Comparison of ENCODE assay signal across 10 cellular contexts in the genomic region with DNA sequence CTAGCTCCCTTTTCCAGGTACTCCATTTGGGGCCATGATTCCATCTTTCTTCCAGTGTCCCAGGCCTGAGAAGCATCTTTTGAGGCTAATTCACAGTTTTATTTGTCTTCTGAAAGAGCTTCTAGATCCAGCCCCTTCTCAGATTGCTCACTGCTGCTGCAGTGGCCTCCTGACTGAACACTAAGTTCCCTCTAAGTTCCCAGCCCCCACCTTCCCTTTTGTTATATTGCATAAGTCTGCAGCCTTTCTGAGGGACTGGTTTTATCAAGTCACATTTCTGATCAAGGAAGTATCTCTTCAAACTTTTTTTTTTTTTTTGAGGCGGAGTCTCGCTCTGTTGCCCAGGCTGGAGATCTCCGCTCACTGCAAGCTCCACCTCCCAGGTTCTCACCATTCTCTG. TPM values are rescaled to one million over a fixed set of nuclear protein-coding genes. Genes with fewer than 3 reads are reported as not detected.
DNase-seq lines count a peak whose midpoint lies in the region; ATAC-seq and TF ChIP-seq lines count a peak whose summit lies in the region.
"Had no signal": no experiment of that assay in that cellular context is flagged by ENCODE, and none has a peak within 500 bp of the region (broad histone marks: within the 10 kb centered on the region; RNA-seq: fewer than 3 reads in every experiment).

No MANE protein-coding gene starts in this region.

- ATAC-seq in IMR-90 (ENCODE audit: low read depth): peak; percentile 50; the same call in 1 of the 2 replicates
- no peak for ATAC-seq in stimulated activated effector memory CD8-positive, alpha-beta T cell treated with anti-CD3 and anti-CD28 coated beads, Interleukin-12 subunit alpha, Interleukin-12 subunit beta, amount 100 ng/mL, for 72 hours
- ATAC-seq in GM18517 (IDR thresholded peaks at IDR 0.05; ENCODE audit: unreplicated experiment): no peak
- ATAC-seq in GM21576 (IDR thresholded peaks at IDR 0.05; ENCODE audit: unreplicated experiment): no peak
- ATAC-seq in HG02981 (IDR thresholded peaks at IDR 0.05; ENCODE audit: unreplicated experiment): no peak

- H3K23ac ChIP-seq in IMR-90 (ENCODE audit: low read depth, low read length): no peak overlapping the region

- H3F3A ChIP-seq in PC-9 (ENCODE audit: insufficient read depth, low read depth): peaks cover 6% of the 10 kb centered on the region

- peaks cover 11 to 60% of the 10 kb centered on the region in 2 experiments for H3K79me1 ChIP-seq in IMR-90 (ENCODE audit: low read depth in 1 of 2, low read length in 2 of 2)

- TF ChIP-seq RAD21 in IMR-90 (IDR thresholded peaks at IDR 0.05; ENCODE audit: low read length): no peak

- H2BK20ac ChIP-seq in IMR-90 (ENCODE audit: low read depth, low read length): no peak overlapping the region

- no peaks in the 10 kb centered on the region for H3K9me3 Mint-ChIP-seq in immature natural killer cell
- no peaks in the 10 kb centered on the region for H3K9me3 Mint-ChIP-seq in stimulated activated effector memory CD8-positive, alpha-beta T cell treated with anti-CD3 and anti-CD28 coated beads, Interleukin-12 subunit alpha, Interleukin-12 subunit beta, amount 100 ng/mL, for 72 hours

- TF ChIP-seq POLR2A in IMR-90 (IDR thresholded peaks at IDR 0.05; ENCODE audit: low read depth, low read length): no peak

- no peak overlapping the region for H2BK5ac ChIP-seq in IMR-90 (ENCODE audit: low read depth, low read length, poor library complexity, severe bottlenecking)

- no peak overlapping the region for H4K91ac ChIP-seq in IMR-90 (ENCODE audit: insufficient read depth, low read depth, low read length)

- TF ChIP-seq CTCF in IMR-90 (conservative IDR thresholded peaks at IDR 0.05; ENCODE audit: low read depth, low read length): no peak
- TF ChIP-seq CTCF in PC-9 (conservative IDR thresholded peaks at IDR 0.05): no peak

- H3K27ac ChIP-seq in IMR-90 (ENCODE audit: insufficient read depth, low read length) (no peak overlapping the region), PC-9 (no peak overlapping the region)

- H3K27ac Mint-ChIP-seq in immature natural killer cell: peak overlapping the region; percentile 1 to 78 (median 26)
- H3K27ac Mint-ChIP-seq in stimulated activated effector memory CD8-positive, alpha-beta T cell treated with anti-CD3 and anti-CD28 coated beads, Interleukin-12 subunit alpha, Interleukin-12 subunit beta, amount 100 ng/mL, for 72 hours: peak overlapping the region; percentile 73

- H3K9me2 ChIP-seq in PC-9 (ENCODE audit: insufficient read depth): no peaks in the 10 kb centered on the region

- H3K27me3 ChIP-seq in IMR-90 (ENCODE audit: control insufficient read depth, insufficient read depth, low read length) (no peaks in the 10 kb centered on the region), PC-9 (ENCODE audit: insufficient read depth, low read depth) (no peaks in the 10 kb centered on the region)

- H3K36me3 Mint-ChIP-seq in immature natural killer cell: peaks cover 9 to 23% (median 10%) of the 10 kb centered on the region in 3 donors
- peaks cover 98% of the 10 kb centered on the region for H3K36me3 Mint-ChIP-seq in stimulated activated effector memory CD8-positive, alpha-beta T cell treated with anti-CD3 and anti-CD28 coated beads, Interleukin-12 subunit alpha, Interleukin-12 subunit beta, amount 100 ng/mL, for 72 hours

- BruUV-seq in IMR-90 (replicated peaks; lab: Mats Ljungman, UMichigan): no TSS peak
- no TSS peak for BruUV-seq in PC-9 (replicated peaks; lab: Mats Ljungman, UMichigan)

- H2AK9ac ChIP-seq in IMR-90 (replicated peaks; ENCODE audit: low read depth, low read length, poor library complexity): no peak overlapping the region

- no peak overlapping the region for H3K14ac ChIP-seq in IMR-90 (replicated peaks; ENCODE audit: low read depth, low read length)

- H3K4ac ChIP-seq in IMR-90 (ENCODE audit: low read depth, low read length): no peak overlapping the region

- peaks cover 2 to 10% (median 3%) of the 10 kb centered on the region in 3 donors for H3K27me3 Mint-ChIP-seq in immature natural killer cell (ENCODE audit: low read depth in 3 of 3)

- H3K4me1 Mint-ChIP-seq in immature natural killer cell: peaks cover 50 to 72% of the 10 kb centered on the region in 2 donors
- peaks cover 37% of the 10 kb centered on the region for H3K4me1 Mint-ChIP-seq in stimulated activated effector memory CD8-positive, alpha-beta T cell treated with anti-CD3 and anti-CD28 coated beads, Interleukin-12 subunit alpha, Interleukin-12 subunit beta, amount 100 ng/mL, for 72 hours

- no peak overlapping the region for H4K5ac ChIP-seq in IMR-90 (ENCODE audit: low read depth, low read length)

- H3K4me3 ChIP-seq in IMR-90 (ENCODE audit: insufficient read depth, low read depth, low read length) (no peak overlapping the region), PC-9 (no peak overlapping the region)

- no peak overlapping the region for H3K9ac ChIP-seq in IMR-90 (ENCODE audit: low read depth, low read length)

- in situ Hi-C loops in IMR-90 (cut with MboI; ENCODE audit: low sequenced_read_pairs): no loop called here

- H3K4me2 ChIP-seq in IMR-90 (ENCODE audit: low read depth, low read length) (no peak overlapping the region), PC-9 (no peak overlapping the region)

- POLR2A ChIA-PET in IMR-90 (lab: Charles Lee; ENCODE audit: unreplicated experiment): no interaction called here
- POLR2A ChIA-PET in PC-9 (lab: Charles Lee; ENCODE audit: unreplicated experiment): interaction anchor here (0.7 kb wide), 1 partner anchor 1532 kb away, joined by 13 read pairs; a partner anchor contains a TSS

- dilution Hi-C loops in IMR-90 (cut with HindIII; ENCODE audit: low sequenced_read_pairs, unreplicated experiment): no loop called here

- H2AK5ac ChIP-seq in IMR-90 (ENCODE audit: low read depth, low read length): no peak overlapping the region

- DNase-seq in IMR-90: peak; percentile 34
- DNase-seq in amniotic epithelial cell (ENCODE audit: low read depth): peak; percentile 78
- no peak for DNase-seq in immature natural killer cell
- no peak for DNase-seq in stimulated activated effector memory CD8-positive, alpha-beta T cell treated with anti-CD3 and anti-CD28 coated beads, Interleukin-12 subunit alpha, Interleukin-12 subunit beta, amount 100 ng/mL, for 72 hours (ENCODE audit: low spot score in 2 of 2)
- DNase-seq in PC-9: no peak
- DNase-seq: stimulated activated CD4-positive, alpha-beta T cell treated with anti-CD3 and anti-CD28 coated beads, Interleukin-2, amount 100 ng/mL, for 24 hours; T1000 had no signal

- whole genome bisulfite sequencing in IMR-90 (ENCODE audit: extremely low coverage in 2 of 2, insufficient read length in 1 of 2), 2 experiments: no CpG with 5 or more reads among the region's 3 CpGs

- no peak overlapping the region for H3K4me3 Mint-ChIP-seq in immature natural killer cell
- H3K4me3 Mint-ChIP-seq in stimulated activated effector memory CD8-positive, alpha-beta T cell treated with anti-CD3 and anti-CD28 coated beads, Interleukin-12 subunit alpha, Interleukin-12 subunit beta, amount 100 ng/mL, for 72 hours: no peak overlapping the region

- H2AFZ ChIP-seq in IMR-90 (replicated peaks; ENCODE audit: low read length, poor library complexity) (no peak overlapping the region), PC-9 (no peak overlapping the region)

- peaks cover 67% of the 10 kb centered on the region for H3K79me2 ChIP-seq in PC-9 (ENCODE audit: low read depth)

- H4K8ac ChIP-seq in IMR-90 (ENCODE audit: low read depth in 2 of 2, low read length in 2 of 2): no peak overlapping the region

- intact Hi-C loops in IMR-90 (cut with micrococcal nuclease): no loop called here
- intact Hi-C loops in PC-9 (cut with micrococcal nuclease; ENCODE audit: unreplicated experiment): no loop called here

- CTCF ChIA-PET in IMR-90 (lab: Yijun Ruan, JAX) (no interaction called here), PC-9 (lab: Charles Lee) (no interaction called here)

- H3K9me3 ChIP-seq in IMR-90 (ENCODE audit: control insufficient read depth, insufficient read depth, low read length) (no peaks in the 10 kb centered on the region), PC-9 (ENCODE audit: insufficient read depth, low read depth) (no peaks in the 10 kb centered on the region)

- H3K9me1 ChIP-seq in IMR-90 (ENCODE audit: insufficient read depth, low read length): peaks cover 3% of the 10 kb centered on the region; the same call in 1 of the 2 replicates

- H3K4me1 ChIP-seq in IMR-90 (ENCODE audit: control insufficient read depth, insufficient read depth, low read length): peaks cover 15% of the 10 kb centered on the region
- H3K4me1 ChIP-seq in PC-9 (replicated peaks; ENCODE audit: insufficient read depth): no peaks in the 10 kb centered on the region

- H4K20me1 ChIP-seq in IMR-90 (ENCODE audit: insufficient read depth, low read length) (peaks cover 75% of the 10 kb centered on the region), PC-9 (ENCODE audit: insufficient read depth) (peaks cover 62% of the 10 kb centered on the region)

- H3K36me3 ChIP-seq in IMR-90 (ENCODE audit: control insufficient read depth, insufficient read depth, low read length): peaks cover 32% of the 10 kb centered on the region
- peaks cover 17% of the 10 kb centered on the region for H3K36me3 ChIP-seq in PC-9 (ENCODE audit: low read depth)

- no peak overlapping the region for H2BK120ac ChIP-seq in IMR-90 (ENCODE audit: low read depth, low read length)

- no peak overlapping the region for H2BK15ac ChIP-seq in IMR-90 (ENCODE audit: low read depth, low read length)

- no peak overlapping the region for H3K56ac ChIP-seq in IMR-90 (ENCODE audit: extremely low read depth, insufficient read depth, low read length)

- H3K18ac ChIP-seq in IMR-90 (ENCODE audit: low read depth, low read length): no peak overlapping the region

TF ChIP-seq in IMR-90, 13 proteins besides CTCF, POLR2A, EP300 and RAD21 (continues in another document):
- TF ChIP-seq SMC3 (IDR thresholded peaks at IDR 0.05; ENCODE audit: low read depth, low read length): no peak
- TF ChIP-seq BHLHE40 (IDR thresholded peaks at IDR 0.05; ENCODE audit: low read depth, low read length): no peak
- no peak for TF ChIP-seq FOS (IDR thresholded peaks at IDR 0.05; ENCODE audit: low read depth, low read length)
- TF ChIP-seq MXI1 (IDR thresholded peaks at IDR 0.05; ENCODE audit: borderline replicate concordance, low read depth, low read length): no peak
- no peak for TF ChIP-seq MAZ (IDR thresholded peaks at IDR 0.05; ENCODE audit: borderline replicate concordance, low read depth, low read length)
- no peak for TF ChIP-seq CEBPB (IDR thresholded peaks at IDR 0.05; ENCODE audit: low read depth, low read length)

RNA-seq across cellular contexts. Expression of a gene that starts 10.7 kb away (rescaled TPM):
- total RNA-seq in IMR-90 (2012; rRNA removed): 82.6 and 205 TPM in 2 replicates
- polyA plus RNA-seq in IMR-90 (2012; rRNA removed): 87.8 and 107 TPM in 2 replicates
- polyA plus RNA-seq in IMR-90 (2012; cell fraction: cytosol; rRNA removed): 18.3 and 35.9 TPM in 2 replicates
- polyA plus RNA-seq in IMR-90 (2012; cell fraction: nucleus; rRNA removed; ENCODE audit: low replicate concordance): 5.9 and 31.1 TPM in 2 replicates
- polyA plus RNA-seq in immature natural killer cell: 100 to 1,000 TPM; 137 to 218 (median 150) TPM
- 113 and 154 TPM in 2 replicates for total RNA-seq in PC-9 (2021)

RNA-seq across cellular contexts. Expression of a gene that starts 28.3 kb away (rescaled TPM):
- total RNA-seq in IMR-90 (2012; rRNA removed) (not detected in 2 replicates), PC-9 (2021) (1.1 TPM in 1 of 2 replicates, not detected in the other)
- polyA plus RNA-seq in IMR-90 (2012; rRNA removed) (0.03 TPM in 1 of 2 replicates, not detected in the other), immature natural killer cell (under 1 TPM in 1 of 3 donors, not detected in 2; 0.20 TPM)
- not detected in 2 replicates for polyA plus RNA-seq in IMR-90 (2012; cell fraction: cytosol; rRNA removed)
- 0.02 and 0.16 TPM in 2 replicates for polyA plus RNA-seq in IMR-90 (2012; cell fraction: nucleus; rRNA removed; ENCODE audit: low replicate concordance)

Comparison
In these comparisons a context has a peak if more than half of its experiments do, and no peak if none do; other contexts are left out.
1. DNase-seq: peak in IMR-90 (single experiment) and amniotic epithelial cell (single experiment); none in immature natural killer cell (0 of 3), stimulated activated effector memory CD8-positive, alpha-beta T cell treated with anti-CD3 and anti-CD28 coated beads, Interleukin-12 subunit alpha, Interleukin-12 subunit beta, amount 100 ng/mL, for 72 hours (0 of 2) and PC-9 (0 of 2).